Comparison of ENCODE assay signal across 23 cellular contexts in genomic region chr2:236070236-236070635, GRCh38.
"Had no signal": no experiment of that assay in that cellular context is flagged by ENCODE, and none has a peak within 500 bp of the region (broad histone marks: within the 10 kb centered on the region; RNA-seq: fewer than 3 reads in every experiment).

No MANE protein-coding gene starts in this region.

- DNase-seq: IMR-90, Karpas-422, KG1, MG63, NCI-H1092, NCI-H1105 treated with DMSO at 0.1 percent for 48 hours, NCI-H1417 treated with DMSO at 0.1 percent for 48 hours, NCI-H146, NCI-H1694 treated with DMSO at 0.1 percent for 48 hours, NCI-H1930, NCI-H2081, NCI-H2107, NCI-H2227 treated with DMSO at 0.1 percent for 48 hours, NCI-H524, NCI-H526 treated with DMSO at 0.1 percent for 48 hours, NCI-H748 treated with DMSO at 0.1 percent for 48 hours, OCI-M1, Right ventricle myocardium superior, RPMI8226, SIG-M5 had no signal

- H3K9me3 ChIP-seq: MG63, SJSA1 had no signal

- H3K4me1 ChIP-seq: SJSA1 had no signal

- H3K36me3 ChIP-seq: MG63 had no signal

- H3K4me3 ChIP-seq: MG63, SJSA1, SK-N-MC had no signal

- H3K27me3 ChIP-seq: MG63, SJSA1 had no signal

- H3K27ac ChIP-seq: HL-60, SJSA1, SK-N-MC had no signal
